In genomic region chr20:19646963-19647362, GRCh38 we compare ENCODE assay signal across 28 cellular contexts.
"Had no signal": no experiment of that assay in that cellular context is flagged by ENCODE, and none has a peak within 500 bp of the region (broad histone marks: within the 10 kb centered on the region; RNA-seq: fewer than 3 reads in every experiment).

No MANE protein-coding gene starts in this region.

- H3K36me3 ChIP-seq: MG63 had no signal

- DNase-seq: Karpas-422, Kasumi-1, MG63, MM.1S, MV-4-11, NCI-H1048, NCI-H1092, NCI-H1417 treated with DMSO at 0.1 percent for 48 hours, NCI-H1436, NCI-H1436 treated with DMSO at 0.1 percent for 48 hours, NCI-H1694, NCI-H1694 treated with DMSO at 0.1 percent for 48 hours, NCI-H187, NCI-H187 treated with DMSO at 0.1 percent for 48 hours, NCI-H1930, NCI-H2029, NCI-H2029 treated with DMSO at 0.1 percent for 48 hours, NCI-H2081, NCI-H2081 treated with DMSO at 0.1 percent for 48 hours, NCI-H2107, NCI-H2171, NCI-H2171 treated with DMSO at 0.1 percent for 48 hours, NCI-H2227 treated with DMSO at 0.1 percent for 48 hours, NCI-H226, NCI-H345, NCI-H446, NCI-H446 treated with DMSO at 0.1 percent for 48 hours, NCI-H524 had no signal

- H3K9me3 ChIP-seq: MG63 had no signal

- H3K27me3 ChIP-seq: MG63 had no signal

- H3K4me3 ChIP-seq: MG63 had no signal
